In the genomic region with DNA sequence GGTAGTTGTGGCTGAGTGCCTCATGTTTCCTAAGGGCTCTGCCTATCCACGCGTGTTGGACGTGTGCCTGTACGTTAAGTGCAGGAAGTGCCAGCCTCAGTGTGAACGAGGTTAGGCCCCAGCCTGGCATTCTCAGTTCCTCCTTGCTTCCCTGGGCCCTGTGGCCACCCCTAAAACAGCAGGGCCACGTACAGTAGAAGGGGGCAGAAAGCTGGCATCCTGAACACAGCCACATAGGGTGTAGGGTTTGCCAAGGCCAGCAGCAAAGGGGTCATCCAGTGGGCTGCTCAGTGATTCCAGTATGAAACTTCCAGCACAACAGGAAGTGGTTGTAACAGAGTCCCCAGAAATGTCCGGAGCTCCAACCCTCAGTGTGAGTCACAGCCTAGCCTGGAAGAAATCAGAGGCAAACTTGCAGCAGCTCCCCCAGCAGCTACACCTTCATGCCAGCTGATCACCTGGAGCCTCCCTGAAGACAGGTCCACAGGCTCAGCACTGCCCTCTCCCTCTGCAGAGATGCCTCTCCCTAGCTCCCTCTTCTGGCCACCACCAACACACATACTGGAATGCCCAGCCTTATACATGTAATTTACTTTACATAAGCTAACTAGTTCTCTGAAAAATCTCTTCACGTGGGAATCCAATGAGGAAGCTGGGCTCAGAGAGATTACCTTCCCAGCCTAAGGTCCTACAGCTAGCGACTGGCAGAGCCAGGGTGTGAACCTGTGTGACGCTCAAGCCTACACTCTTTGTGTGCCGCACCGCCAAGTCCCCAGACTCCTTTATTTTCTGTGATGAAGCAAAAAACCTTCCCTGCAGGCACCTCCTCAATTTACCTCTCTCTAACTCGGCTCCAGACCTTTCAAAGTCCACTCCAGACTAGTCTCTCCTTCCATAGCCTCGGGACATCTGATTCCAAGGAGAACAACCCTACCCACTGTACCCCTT, we compare ENCODE assay signal across 9 cellular contexts. TPM values are rescaled to one million over a fixed set of nuclear protein-coding genes. Genes with fewer than 3 reads are reported as not detected.
A peak's percentile ranks its signal among the peaks of the same experiment; 100 is the strongest.
DNase-seq lines count a peak whose midpoint lies in the region; ATAC-seq, FAIRE-seq and TF ChIP-seq lines count a peak whose summit lies in the region.
"Had no signal": no experiment of that assay in that cellular context is flagged by ENCODE, and none has a peak within 500 bp of the region (broad histone marks: within the 10 kb centered on the region; RNA-seq: fewer than 3 reads in every experiment).

No MANE protein-coding gene starts in this region.

- peak; percentile 92 for ATAC-seq in left colon
- ATAC-seq in GM19023 (IDR thresholded peaks at IDR 0.05; ENCODE audit: unreplicated experiment): no peak

- POLR2A ChIA-PET in BJ (lab: Charles Lee): no interaction called here

- CTCF ChIA-PET in BJ (lab: Yijun Ruan, JAX): interaction anchor here (0.6 to 2.1 kb wide), 4 partner anchors 9 to 22 kb away, joined by 3 to 9 read pairs (median 4); no protein-coding TSS in a partner anchor

- no peaks in the 10 kb centered on the region; the same call in 1 of the 2 replicates for H3K27me3 ChIP-seq in BJ (ENCODE audit: control insufficient read depth, insufficient read depth, low read length)
- no peaks in the 10 kb centered on the region for H3K27me3 ChIP-seq in bronchial epithelial cell (ENCODE audit: control insufficient read depth, insufficient read depth, low read length)

- no peak for TF ChIP-seq POLR2A in GM12892 (IDR thresholded peaks at IDR 0.05; ENCODE audit: low read depth, low read length)

- H3K27ac ChIP-seq in substantia nigra (ENCODE audit: low read depth, low read length, poor library complexity, severe bottlenecking): peak overlapping the region; percentile 23

- intact Hi-C loops in left colon (cut with DNase I, micrococcal nuclease): no loop called here

- H3K36me3 ChIP-seq in BJ (ENCODE audit: control insufficient read depth, insufficient read depth, low read length) (no peaks in the 10 kb centered on the region), bronchial epithelial cell (ENCODE audit: control insufficient read depth, insufficient read depth, low read length) (no peaks in the 10 kb centered on the region)

- no peak overlapping the region for H3K4me3 ChIP-seq in BJ (ENCODE audit: low read depth, low read length)
- H3K4me3 ChIP-seq in bronchial epithelial cell (ENCODE audit: low read depth, low read length): no peak overlapping the region

- FAIRE-seq in GM12892 (lab: Jason Lieb, UNC) (peak; percentile 89), bronchial epithelial cell (lab: Jason Lieb, UNC) (peak; percentile 90)

- TF ChIP-seq CTCF in BJ (IDR thresholded peaks at IDR 0.05; ENCODE audit: insufficient read depth, low read depth, low read length) (peak; percentile 60), bronchial epithelial cell (IDR thresholded peaks at IDR 0.05; ENCODE audit: insufficient read depth, low read length, severe bottlenecking) (peak; percentile 72)

- DNase-seq in BJ (ENCODE audit: low read depth) (peak; percentile 12), GM12892 (ENCODE audit: insufficient read length) (no peak), HS-27A (ENCODE audit: low read depth) (peak; percentile 36), RPMI7951 (ENCODE audit: low read depth) (peak; percentile 85), bronchial epithelial cell (ENCODE audit: low read depth) (peak; percentile 96), left colon (peak; percentile 73 to 75), substantia nigra (lab: John Stamatoyannopoulos, UW) (peak in 32 of 49 donors; percentile 5 to 58 (median 20))

RNA-seq across cellular contexts. Expression of gene ILDR1, which starts 26.6 kb away (rescaled TPM):
- polyA plus RNA-seq in BJ (2011; rRNA removed): not detected in 2 replicates
- polyA minus RNA-seq in BJ (2011; rRNA and poly(A)+ RNA removed): not detected in 2 replicates
- 3.3 TPM for polyA plus RNA-seq in GM12892 (2012; ENCODE audit: missing spikeins)
- total RNA-seq in RPMI7951 (2014; rRNA removed; shearing (Covaris generic)): not detected in 2 replicates
- total RNA-seq in bronchial epithelial cell: 1.6 and 6.0 TPM in 2 replicates
- 10 to 100 TPM; 27.6 to 27.7 TPM for total RNA-seq in left colon
- total RNA-seq: activated CD8-positive, alpha-beta memory T cell treated with anti-CD3 and anti-CD28 coated beads for 36 hours had no signal

RNA-seq across cellular contexts. Expression of gene CD86, which starts 59.7 kb away (rescaled TPM):
- not detected in 2 replicates for polyA plus RNA-seq in BJ (2011; rRNA removed)
- polyA minus RNA-seq in BJ (2011; rRNA and poly(A)+ RNA removed): not detected in 2 replicates
- polyA plus RNA-seq in GM12892 (2012; ENCODE audit: missing spikeins): 21.2 TPM
- not detected in 2 replicates for total RNA-seq in RPMI7951 (2014; rRNA removed; shearing (Covaris generic))
- 0.26 TPM in 1 of 2 replicates, not detected in the other for total RNA-seq in bronchial epithelial cell
- 1 to 10 TPM; 1.7 to 6.0 TPM for total RNA-seq in left colon
